In genomic region chr18:9403795-9404564, GRCh38 we compare ENCODE assay signal across 10 cellular contexts.
DNase-seq lines count a peak whose midpoint lies in the region; ATAC-seq and TF ChIP-seq lines count a peak whose summit lies in the region.
"Had no signal": no experiment of that assay in that cellular context is flagged by ENCODE, and none has a peak within 500 bp of the region (broad histone marks: within the 10 kb centered on the region; RNA-seq: fewer than 3 reads in every experiment).

No MANE protein-coding gene starts in this region.

- peaks cover 3% of the 10 kb centered on the region for H3K36me3 Mint-ChIP-seq in T-helper 1 cell treated with Interleukin-12 subunit alpha and Interleukin-12 subunit beta and Interleukin-4 antibody, amounts not matched to agents 30 μg/mL and 1 μg/mL, for 36 hours (ENCODE audit: low read depth)
- peaks cover 15% of the 10 kb centered on the region for H3K36me3 Mint-ChIP-seq in endodermal cell (ENCODE audit: low read depth)
- H3K36me3 Mint-ChIP-seq in endothelial cell (ENCODE audit: low read depth, unreplicated experiment) = peaks cover 5% of the 10 kb centered on the region

- H3K4me3 Mint-ChIP-seq in T-helper 1 cell treated with Interleukin-12 subunit alpha and Interleukin-12 subunit beta and Interleukin-4 antibody, amounts not matched to agents 30 μg/mL and 1 μg/mL, for 36 hours = no peak overlapping the region
- H3K4me3 Mint-ChIP-seq in endodermal cell (no peak overlapping the region), endothelial cell (ENCODE audit: unreplicated experiment) (no peak overlapping the region)

- ATAC-seq in HG03025 (IDR thresholded peaks at IDR 0.05; ENCODE audit: low FRiP score, unreplicated experiment) = no peak

- H3K27ac ChIP-seq in endodermal cell (ENCODE audit: low read depth, low read length) = peak overlapping the region; percentile 38
- peak overlapping the region; percentile 96 for H3K27ac ChIP-seq in smooth muscle cell (ENCODE audit: low read depth)

- H3K79me2 ChIP-seq in smooth muscle cell (ENCODE audit: low read depth) = no peaks in the 10 kb centered on the region

- H3K9me3 ChIP-seq in endodermal cell (ENCODE audit: control insufficient read depth, low read length) = peaks cover 3% of the 10 kb centered on the region
- no peaks in the 10 kb centered on the region for H3K9me3 ChIP-seq in smooth muscle cell (replicated peaks; ENCODE audit: low read depth)

- H2AFZ ChIP-seq in smooth muscle cell (ENCODE audit: low read depth) = no peak overlapping the region

- H3K27me3 Mint-ChIP-seq in T-helper 1 cell treated with Interleukin-12 subunit alpha and Interleukin-12 subunit beta and Interleukin-4 antibody, amounts not matched to agents 30 μg/mL and 1 μg/mL, for 36 hours (ENCODE audit: low read depth) = no peaks in the 10 kb centered on the region
- no peaks in the 10 kb centered on the region for H3K27me3 Mint-ChIP-seq in endodermal cell (ENCODE audit: insufficient read depth)
- H3K27me3 Mint-ChIP-seq in endothelial cell (ENCODE audit: unreplicated experiment) = peaks cover 2% of the 10 kb centered on the region

- H3K4me3 ChIP-seq in endodermal cell (ENCODE audit: low read length) (no peak overlapping the region), smooth muscle cell (no peak overlapping the region)

- H4K20me1 ChIP-seq in smooth muscle cell (ENCODE audit: low read depth) = no peaks in the 10 kb centered on the region

- H3K27ac Mint-ChIP-seq in T-helper 1 cell treated with Interleukin-12 subunit alpha and Interleukin-12 subunit beta and Interleukin-4 antibody, amounts not matched to agents 30 μg/mL and 1 μg/mL, for 36 hours = peak overlapping the region; percentile 26
- H3K27ac Mint-ChIP-seq in endodermal cell = peak overlapping the region; percentile 71
- no peak overlapping the region for H3K27ac Mint-ChIP-seq in endothelial cell (ENCODE audit: unreplicated experiment)

- no peaks in the 10 kb centered on the region for H3F3A ChIP-seq in smooth muscle cell (ENCODE audit: low read depth)

- H3K4me1 ChIP-seq in endodermal cell (ENCODE audit: control insufficient read depth, insufficient read depth, low read length) (no peaks in the 10 kb centered on the region), smooth muscle cell (ENCODE audit: low read depth) (no peaks in the 10 kb centered on the region)

- no peak for DNase-seq in T-helper 1 cell
- DNase-seq in NCI-H146 (lab: John Stamatoyannopoulos, UW) = peak; percentile 51
- peak; percentile 78 for DNase-seq in endodermal cell
- DNase-seq in smooth muscle cell (lab: John Stamatoyannopoulos, UW; ENCODE audit: unreplicated experiment) = no peak
- no peak for DNase-seq in NCI-H446 (lab: John Stamatoyannopoulos, UW)
- no peak for DNase-seq in endothelial cell (ENCODE audit: low spot score)
- DNase-seq: effector CD8-positive, alpha-beta T cell; mesenchymal stem cell had no signal

- peak overlapping the region; percentile 31 for H3K4me2 ChIP-seq in smooth muscle cell

- H3K27me3 ChIP-seq in endodermal cell (ENCODE audit: control insufficient read depth, insufficient read depth, low read length, poor library complexity, severe bottlenecking) = no peaks in the 10 kb centered on the region
- no peaks in the 10 kb centered on the region for H3K27me3 ChIP-seq in smooth muscle cell (ENCODE audit: low read depth)

- H3K9me3 Mint-ChIP-seq in T-helper 1 cell treated with Interleukin-12 subunit alpha and Interleukin-12 subunit beta and Interleukin-4 antibody, amounts not matched to agents 30 μg/mL and 1 μg/mL, for 36 hours = no peaks in the 10 kb centered on the region
- H3K9me3 Mint-ChIP-seq in endodermal cell = peaks cover 7% of the 10 kb centered on the region
- H3K9me3 Mint-ChIP-seq in endothelial cell (ENCODE audit: unreplicated experiment) = no peaks in the 10 kb centered on the region

- H3K4me1 Mint-ChIP-seq in T-helper 1 cell treated with Interleukin-12 subunit alpha and Interleukin-12 subunit beta and Interleukin-4 antibody, amounts not matched to agents 30 μg/mL and 1 μg/mL, for 36 hours (ENCODE audit: low read depth) = peaks cover 5% of the 10 kb centered on the region
- H3K4me1 Mint-ChIP-seq in endodermal cell (no peaks in the 10 kb centered on the region), endothelial cell (ENCODE audit: unreplicated experiment) (peaks cover 2% of the 10 kb centered on the region)

- peak; percentile 61 for TF ChIP-seq CTCF in endodermal cell (conservative IDR thresholded peaks at IDR 0.05)
- TF ChIP-seq CTCF in smooth muscle cell (IDR thresholded peaks at IDR 0.05; ENCODE audit: borderline replicate concordance, insufficient read depth, poor library complexity, severe bottlenecking) = no peak
- TF ChIP-seq CTCF in endothelial cell (IDR thresholded peaks at IDR 0.05; ENCODE audit: unreplicated experiment) = no peak

- H3K9ac ChIP-seq in endodermal cell (ENCODE audit: extremely low read depth, low read length, poor library complexity, severe bottlenecking) = no peak overlapping the region
- peak overlapping the region; percentile 27 for H3K9ac ChIP-seq in smooth muscle cell (ENCODE audit: low read depth)

- H3K36me3 ChIP-seq in endodermal cell (ENCODE audit: control insufficient read depth, insufficient read depth, low read length) (peaks cover 18% of the 10 kb centered on the region), smooth muscle cell (ENCODE audit: low read depth) (peaks cover 3% of the 10 kb centered on the region)

- WGBS in endodermal cell (ENCODE audit: insufficient coverage in 1 of 2, insufficient read length in 1 of 2), 2 experiments = 94 to 95% methylated on average over 16 to 24 of the region's 24 CpGs
- 81% methylated on average over 24 of the region's 24 CpGs for whole genome bisulfite sequencing in smooth muscle cell (ENCODE audit: low lambda C conversion rate)

Comparison
In these comparisons a context has a peak if more than half of its experiments do, and no peak if none do; other contexts are left out.
1. DNase-seq: peak in NCI-H146 (single experiment) and endodermal cell (single experiment); none in T-helper 1 cell (0 of 5), smooth muscle cell (single experiment), NCI-H446 (0 of 2) and endothelial cell (single experiment).